ENCODE assay signal across 8 cellular contexts in genomic region chr11:65422633-65423515, GRCh38. TPM values are rescaled to one million over a fixed set of nuclear protein-coding genes. Genes with fewer than 3 reads are reported as not detected.
DNase-seq lines count a peak whose midpoint lies in the region; ATAC-seq and TF ChIP-seq lines count a peak whose summit lies in the region.

Gene NEAT1, plus strand, starts transcription at chr11:65422798.

- intact Hi-C loops in left ventricle myocardium superior (cut with micrococcal nuclease), result no loop called here

- peak within 1 kb of the TSS; percentile 99 for H3K27ac ChIP-seq in urinary bladder (ENCODE audit: low read depth)

- H3K4me3 ChIP-seq in urinary bladder (ENCODE audit: low read depth, low read length), result peak within 1 kb of the TSS; percentile 87

- no peak for TF ChIP-seq CTCF in GM10266 (IDR thresholded peaks at IDR 0.05; ENCODE audit: control insufficient read depth, insufficient read depth, low read depth, missing control alignments)

- WGBS in urinary bladder, result 8% methylated on average over 40 of the region's 40 CpGs

- no peaks in the 10 kb centered on the region for H3K36me3 ChIP-seq in urinary bladder (ENCODE audit: insufficient read depth)

- H3K4me1 ChIP-seq in urinary bladder (ENCODE audit: insufficient read depth), result no peaks in the 10 kb centered on the region

- peak; percentile 81 for DNase-seq in GM10266 (ENCODE audit: extremely low spot score)
- peak; percentile 92 for DNase-seq in M059J (ENCODE audit: low read depth)
- peak; percentile 63 to 95 (median 84) for DNase-seq in T-helper 2 cell
- DNase-seq in amygdala (lab: John Stamatoyannopoulos, UW), result peak in 55 of 56 donors; percentile 54 to 95 (median 87)
- peak; percentile 95 for DNase-seq in left ventricle myocardium superior
- peak; percentile 82 for DNase-seq in pulmonary artery endothelial cell (ENCODE audit: low read depth, low spot score)

- ATAC-seq in left ventricle myocardium superior (peak; percentile 34), HG02610 (IDR thresholded peaks at IDR 0.05; ENCODE audit: unreplicated experiment) (no peak)

RNA-seq across cellular contexts. Expression of gene NEAT1, which starts in this region (rescaled TPM):
- 3.9 and 6.5 TPM in 2 replicates for total RNA-seq in M059J (2014; rRNA removed; shearing (Covaris generic))
- total RNA-seq in left ventricle myocardium superior (508 TPM), pulmonary artery endothelial cell (64.8 and 99.3 TPM in 2 replicates), urinary bladder (104 TPM)
- 450 TPM for polyA plus RNA-seq in urinary bladder
